In genomic region chr12:124443929-124444712, GRCh38 we compare ENCODE assay signal across 14 cellular contexts.
DNase-seq lines count a peak whose midpoint lies in the region; ATAC-seq and TF ChIP-seq lines count a peak whose summit lies in the region.
"Had no signal": no experiment of that assay in that cellular context is flagged by ENCODE, and none has a peak within 500 bp of the region (broad histone marks: within the 10 kb centered on the region; RNA-seq: fewer than 3 reads in every experiment).

No MANE protein-coding gene starts in this region.

- peak; percentile 20 for DNase-seq in AG04450 (ENCODE audit: low read depth, low spot score)
- DNase-seq in CD4-positive, alpha-beta T cell = no peak
- no peak for DNase-seq in activated naive CD8-positive, alpha-beta T cell treated with anti-CD3 and anti-CD28 coated beads, Interleukin-2, amount 10 ng/mL, durations not matched to agents 7 days and 5 days
- DNase-seq in adrenal gland = no peak
- no peak for DNase-seq in NCI-H1436 treated with DMSO at 0.1 percent for 48 hours (lab: John Stamatoyannopoulos, UW)
- no peak for DNase-seq in NCI-H345 (lab: John Stamatoyannopoulos, UW)
- DNase-seq in NCI-H748 (lab: John Stamatoyannopoulos, UW; ENCODE audit: unreplicated experiment) = no peak
- DNase-seq: CD8-positive, alpha-beta T cell; central memory CD4-positive, alpha-beta T cell; MV-4-11 had no signal

- H3K4me1 ChIP-seq in muscle layer of colon (ENCODE audit: insufficient read depth, low read length) = peaks cover 53% of the 10 kb centered on the region
- peaks cover 0 to 26% of the 10 kb centered on the region in 2 donors for H3K4me1 ChIP-seq in adrenal gland (replicated peaks in 1 of 2)
- H3K4me1 ChIP-seq: parathyroid adenoma had no signal

- H3K27ac Mint-ChIP-seq in CD4-positive, alpha-beta T cell = peak overlapping the region; percentile 24
- peak overlapping the region; percentile 7 for H3K27ac Mint-ChIP-seq in activated naive CD8-positive, alpha-beta T cell treated with anti-CD3 and anti-CD28 coated beads, Interleukin-2, amount 10 ng/mL, durations not matched to agents 7 days and 5 days
- H3K27ac Mint-ChIP-seq: CD8-positive, alpha-beta T cell; mesothelial cell of epicardium had no signal

- WGBS in adrenal gland, 4 donors = 83 to 87% (median 86%) methylated on average over 9 of the region's 9 CpGs

- H3K27ac ChIP-seq in AG04450 (ENCODE audit: low read depth, low read length) (peak overlapping the region; percentile 39), muscle layer of colon (ENCODE audit: low read depth, low read length) (peak overlapping the region; percentile 57), adrenal gland (no peak overlapping the region)
- no peak overlapping the region for H3K27ac ChIP-seq in CD4-positive, alpha-beta T cell (ENCODE audit: low read depth, low read length)
- H3K27ac ChIP-seq: parathyroid adenoma, tibial nerve had no signal

- H3K4me3 Mint-ChIP-seq in CD4-positive, alpha-beta T cell = no peak overlapping the region
- H3K4me3 Mint-ChIP-seq in activated naive CD8-positive, alpha-beta T cell treated with anti-CD3 and anti-CD28 coated beads, Interleukin-2, amount 10 ng/mL, durations not matched to agents 7 days and 5 days = no peak overlapping the region
- H3K4me3 Mint-ChIP-seq: CD8-positive, alpha-beta T cell; mesothelial cell of epicardium had no signal

- intact Hi-C loops in CD4-positive, alpha-beta T cell (cut with DNase I, micrococcal nuclease) = no loop called here
- intact Hi-C loops in adrenal gland (cut with DNase I) = no loop called here

- TF ChIP-seq CTCF in AG04450 (IDR thresholded peaks at IDR 0.05; ENCODE audit: low read depth, low read length) = no peak
- TF ChIP-seq CTCF in CD4-positive, alpha-beta T cell (IDR thresholded peaks at IDR 0.05) = no peak
- no peak for TF ChIP-seq CTCF in adrenal gland (IDR thresholded peaks at IDR 0.05)

- no peak for TF ChIP-seq POLR2A in adrenal gland (IDR thresholded peaks at IDR 0.05)

- H3K4me3 ChIP-seq in AG04450 (ENCODE audit: low read depth, low read length) (no peak overlapping the region), muscle layer of colon (ENCODE audit: low read depth in 1 of 2, low read length in 2 of 2) (no peak overlapping the region), adrenal gland (no peak overlapping the region)
- H3K4me3 ChIP-seq: tibial nerve had no signal

- H3K9me3 ChIP-seq in AG04450 (ENCODE audit: control insufficient read depth, insufficient read depth, low read length) (no peaks in the 10 kb centered on the region), muscle layer of colon (ENCODE audit: low read length) (no peaks in the 10 kb centered on the region), adrenal gland (replicated peaks in 1 of 3) (no peaks in the 10 kb centered on the region)
- H3K9me3 ChIP-seq in CD4-positive, alpha-beta T cell (ENCODE audit: control insufficient read depth, low read length) = no peaks in the 10 kb centered on the region
- H3K9me3 ChIP-seq: tibial nerve had no signal

- H3K27me3 ChIP-seq in AG04450 (ENCODE audit: control insufficient read depth, insufficient read depth, low read length) (no peaks in the 10 kb centered on the region), muscle layer of colon (ENCODE audit: control insufficient read depth in 1 of 2, insufficient read depth in 2 of 2, low read length in 2 of 2) (no peaks in the 10 kb centered on the region), adrenal gland (no peaks in the 10 kb centered on the region)
- H3K27me3 ChIP-seq in CD4-positive, alpha-beta T cell (ENCODE audit: control insufficient read depth, insufficient read depth, low read length) = no peaks in the 10 kb centered on the region
- H3K27me3 ChIP-seq: tibial nerve had no signal

- POLR2A ChIA-PET in AG04450 (lab: Yijun Ruan, JAX) = interaction anchor here (0.5 to 1.2 kb wide), 5 partner anchors 20 to 69 kb away, joined by 3 to 5 read pairs (median 3); no protein-coding TSS in a partner anchor
- POLR2A ChIA-PET in CD4-positive, alpha-beta T cell (lab: Charles Lee) = no interaction called here
- POLR2A ChIA-PET in activated naive CD8-positive, alpha-beta T cell treated with anti-CD3 and anti-CD28 coated beads, Interleukin-2, amount 10 ng/mL, durations not matched to agents 7 days and 5 days (lab: Charles Lee) = no interaction called here

- no peak for ATAC-seq in CD4-positive, alpha-beta T cell (ENCODE audit: poor library complexity)
- ATAC-seq in activated naive CD8-positive, alpha-beta T cell treated with anti-CD3 and anti-CD28 coated beads, Interleukin-2, amount 10 ng/mL, durations not matched to agents 7 days and 5 days (ENCODE audit: low read depth) = no peak
- ATAC-seq: CD8-positive, alpha-beta T cell had no signal

- no peaks in the 10 kb centered on the region for H3K27me3 Mint-ChIP-seq in CD4-positive, alpha-beta T cell
- no peaks in the 10 kb centered on the region for H3K27me3 Mint-ChIP-seq in activated naive CD8-positive, alpha-beta T cell treated with anti-CD3 and anti-CD28 coated beads, Interleukin-2, amount 10 ng/mL, durations not matched to agents 7 days and 5 days

- peaks cover 22% of the 10 kb centered on the region for H3K4me1 Mint-ChIP-seq in CD4-positive, alpha-beta T cell (ENCODE audit: low read depth)
- H3K4me1 Mint-ChIP-seq in activated naive CD8-positive, alpha-beta T cell treated with anti-CD3 and anti-CD28 coated beads, Interleukin-2, amount 10 ng/mL, durations not matched to agents 7 days and 5 days = peaks cover 2% of the 10 kb centered on the region

- CTCF ChIA-PET in AG04450 (lab: Charles Lee) = no interaction called here
- CTCF ChIA-PET in CD4-positive, alpha-beta T cell (lab: Charles Lee) = no interaction called here

- no peaks in the 10 kb centered on the region for H3K9me3 Mint-ChIP-seq in CD4-positive, alpha-beta T cell
- H3K9me3 Mint-ChIP-seq in activated naive CD8-positive, alpha-beta T cell treated with anti-CD3 and anti-CD28 coated beads, Interleukin-2, amount 10 ng/mL, durations not matched to agents 7 days and 5 days = no peaks in the 10 kb centered on the region
- H3K9me3 Mint-ChIP-seq: CD8-positive, alpha-beta T cell; mesothelial cell of epicardium had no signal

- peaks cover 31% of the 10 kb centered on the region for H3K36me3 ChIP-seq in muscle layer of colon (ENCODE audit: insufficient read depth, low read length)
- H3K36me3 ChIP-seq in adrenal gland (replicated peaks in 1 of 2) = peaks cover 0 to 34% of the 10 kb centered on the region in 2 donors

- peaks cover 69% of the 10 kb centered on the region for H3K36me3 Mint-ChIP-seq in CD4-positive, alpha-beta T cell (ENCODE audit: low read depth)
- H3K36me3 Mint-ChIP-seq in activated naive CD8-positive, alpha-beta T cell treated with anti-CD3 and anti-CD28 coated beads, Interleukin-2, amount 10 ng/mL, durations not matched to agents 7 days and 5 days = peaks cover 6% of the 10 kb centered on the region

- H3K9ac ChIP-seq in muscle layer of colon (ENCODE audit: low read length) = no peak overlapping the region
- H3K9ac ChIP-seq: parathyroid adenoma had no signal

Comparison
In these comparisons a context has a peak if more than half of its experiments do, and no peak if none do; other contexts are left out.
1. H3K27ac ChIP-seq: peak in AG04450 (single experiment) and muscle layer of colon (single experiment); none in CD4-positive, alpha-beta T cell (single experiment) and adrenal gland (0 of 5).